15 cellular contexts compared by ENCODE assay signal in the genomic region with DNA sequence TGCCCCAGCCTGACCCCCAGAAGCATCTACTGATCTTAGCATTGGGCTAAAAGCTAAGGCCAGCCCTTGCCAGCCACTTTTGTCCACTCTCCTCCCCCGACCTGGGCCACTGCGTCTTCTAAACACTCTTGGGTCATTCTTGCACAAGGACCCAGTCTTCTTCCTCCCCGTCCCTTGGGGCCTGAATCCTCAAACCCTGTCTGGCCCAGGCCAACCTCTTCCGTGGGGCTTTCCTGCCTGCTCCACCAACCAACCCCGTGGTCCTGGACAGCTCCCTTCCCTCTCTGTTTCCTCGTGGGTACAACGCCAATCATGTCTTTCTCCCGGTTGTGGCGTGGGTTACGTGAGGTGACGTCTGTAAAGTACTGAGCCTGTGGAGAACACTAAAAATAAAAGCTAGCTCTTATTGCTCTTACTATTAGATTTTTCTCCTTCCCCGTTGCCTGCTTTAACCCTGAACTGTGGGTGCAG. TPM values are rescaled to one million over a fixed set of nuclear protein-coding genes. Genes with fewer than 3 reads are reported as not detected.
A peak's percentile ranks its signal among the peaks of the same experiment; 100 is the strongest.
DNase-seq lines count a peak whose midpoint lies in the region; ATAC-seq and TF ChIP-seq lines count a peak whose summit lies in the region.
"Had no signal": no experiment of that assay in that cellular context is flagged by ENCODE, and none has a peak within 500 bp of the region (broad histone marks: within the 10 kb centered on the region; RNA-seq: fewer than 3 reads in every experiment).

No MANE protein-coding gene starts in this region.

- TF ChIP-seq RAD21 in Ishikawa (IDR thresholded peaks at IDR 0.05; ENCODE audit: low read depth), result no peak

- no peak overlapping the region for H2AFZ ChIP-seq in neuronal stem cell (ENCODE audit: low read length)

- H2BK5ac ChIP-seq in neuronal stem cell (ENCODE audit: low read length), result peak overlapping the region; percentile 33

- peaks cover 16 to 46% of the 10 kb centered on the region in 2 donors for H3K4me1 ChIP-seq in neuronal stem cell (ENCODE audit: control insufficient read depth in 2 of 2, insufficient read depth in 1 of 2, low read depth in 1 of 2, low read length in 2 of 2)

- TF ChIP-seq CTCF in 22Rv1 (IDR thresholded peaks at IDR 0.05), result no peak

- H2BK120ac ChIP-seq in neuronal stem cell (ENCODE audit: low read depth, low read length), result no peak overlapping the region

- ATAC-seq in Right ventricle myocardium superior (ENCODE audit: poor library complexity), result peak; percentile 33
- ATAC-seq: activated CD4-positive, CD25-positive, alpha-beta regulatory T cell treated with anti-CD3 and anti-CD28 coated beads, Interleukin-2, amount 50 U/mL, for 24 hours; GM12878 had no signal

- H3K9me3 ChIP-seq in neuronal stem cell (replicated peaks in 1 of 2; ENCODE audit: control insufficient read depth in 2 of 2, insufficient read depth in 1 of 2, low read depth in 1 of 2, low read length in 2 of 2), result no peaks in the 10 kb centered on the region

- H2BK15ac ChIP-seq in neuronal stem cell (ENCODE audit: low read length), result peak overlapping the region; percentile 8

- DNase-seq in Right ventricle myocardium superior, result peak; percentile 23
- DNase-seq in neuronal stem cell (ENCODE audit: low spot score), result no peak
- no peak for DNase-seq in retina
- DNase-seq in cerebellum (ENCODE audit: low spot score), result no peak
- no peak for DNase-seq in NCI-H2081 (lab: John Stamatoyannopoulos, UW)
- no peak for DNase-seq in kidney glomerular epithelial cell (lab: John Stamatoyannopoulos, UW)
- DNase-seq: activated CD8-positive, alpha-beta memory T cell treated with anti-CD3 and anti-CD28 coated beads, Interleukin-2, amount 50 U/mL, for 48 hours; central memory CD4-positive, alpha-beta T cell; foreskin fibroblast; Karpas-422 had no signal

- WGBS in neuronal stem cell (ENCODE audit: extremely low coverage in 2 of 2, insufficient read length in 2 of 2, insufficient replicate concordance in 1 of 2), 2 donors, result no CpG with 5 or more reads among the region's 12 CpGs

- no peak overlapping the region for H3K4me2 ChIP-seq in neuronal stem cell (ENCODE audit: insufficient read depth, low read length, poor library complexity, severe bottlenecking)

- H3K9ac ChIP-seq in neuronal stem cell (ENCODE audit: low read depth, low read length, poor library complexity), result no peak overlapping the region

- intact Hi-C loops in Right ventricle myocardium superior (cut with DNase I), result no loop called here

- H4K8ac ChIP-seq in neuronal stem cell (ENCODE audit: low read depth, low read length), result no peak overlapping the region

- no peak overlapping the region for H3K14ac ChIP-seq in neuronal stem cell (ENCODE audit: low read length)

- H3K4me3 ChIP-seq in neuronal stem cell (ENCODE audit: low read length in 2 of 2), result no peak overlapping the region
- H3K4me3 ChIP-seq: GM12878 had no signal

- no peak overlapping the region for H2AK5ac ChIP-seq in neuronal stem cell (ENCODE audit: low read depth, low read length)

- H3K36me3 ChIP-seq in neuronal stem cell (replicated peaks in 1 of 2; ENCODE audit: control insufficient read depth in 2 of 2, insufficient read depth in 2 of 2, low read length in 2 of 2), result no peaks in the 10 kb centered on the region

- H3K79me1 ChIP-seq in neuronal stem cell (ENCODE audit: low read depth, low read length), result peaks cover 7% of the 10 kb centered on the region

- no peak for TF ChIP-seq EP300 in Ishikawa (IDR thresholded peaks at IDR 0.05; ENCODE audit: borderline replicate concordance)

- peaks cover 0 to 24% (median 0%) of the 10 kb centered on the region in 3 experiments for H3K27me3 ChIP-seq in neuronal stem cell (ENCODE audit: control insufficient read depth in 3 of 3, insufficient read depth in 3 of 3, low read depth in 1 of 3, low read length in 3 of 3)

- no peak overlapping the region for H3K23ac ChIP-seq in neuronal stem cell (ENCODE audit: low read depth, low read length, poor library complexity)

- H3K4ac ChIP-seq in neuronal stem cell (ENCODE audit: low read length), result no peak overlapping the region

- no peak overlapping the region for H3K18ac ChIP-seq in neuronal stem cell (ENCODE audit: low read length)

- no peak overlapping the region for H4K91ac ChIP-seq in neuronal stem cell (ENCODE audit: low read depth, low read length, poor library complexity)

- peak overlapping the region; percentile 78; the same call in 1 of the 2 replicates for H3K27ac ChIP-seq in 22Rv1
- H3K27ac ChIP-seq in neuronal stem cell (replicated peaks; ENCODE audit: low read length), result no peak overlapping the region
- H3K27ac ChIP-seq: RWPE1 had no signal

- no peak overlapping the region for H2BK12ac ChIP-seq in neuronal stem cell (ENCODE audit: low read length)

TF ChIP-seq in Ishikawa, 13 proteins besides CTCF, POLR2A, EP300 and RAD21:
- TF ChIP-seq, protein P1, sequence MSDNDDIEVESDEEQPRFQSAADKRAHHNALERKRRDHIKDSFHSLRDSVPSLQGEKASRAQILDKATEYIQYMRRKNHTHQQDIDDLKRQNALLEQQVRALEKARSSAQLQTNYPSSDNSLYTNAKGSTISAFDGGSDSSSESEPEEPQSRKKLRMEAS (IDR thresholded peaks at IDR 0.05), result no peak
- TF ChIP-seq ZBTB7A (IDR thresholded peaks at IDR 0.05; ENCODE audit: low read depth) (no peak), TEAD4 (IDR thresholded peaks at IDR 0.05) (no peak), CREB1 (IDR thresholded peaks at IDR 0.05; ENCODE audit: low read depth) (no peak), YY1 (IDR thresholded peaks at IDR 0.05; ENCODE audit: low read depth) (no peak), TAF1 (IDR thresholded peaks at IDR 0.05; ENCODE audit: low read depth) (no peak), TCF12 (IDR thresholded peaks at IDR 0.05; ENCODE audit: low read depth) (no peak)
- TF ChIP-seq, protein P2, sequence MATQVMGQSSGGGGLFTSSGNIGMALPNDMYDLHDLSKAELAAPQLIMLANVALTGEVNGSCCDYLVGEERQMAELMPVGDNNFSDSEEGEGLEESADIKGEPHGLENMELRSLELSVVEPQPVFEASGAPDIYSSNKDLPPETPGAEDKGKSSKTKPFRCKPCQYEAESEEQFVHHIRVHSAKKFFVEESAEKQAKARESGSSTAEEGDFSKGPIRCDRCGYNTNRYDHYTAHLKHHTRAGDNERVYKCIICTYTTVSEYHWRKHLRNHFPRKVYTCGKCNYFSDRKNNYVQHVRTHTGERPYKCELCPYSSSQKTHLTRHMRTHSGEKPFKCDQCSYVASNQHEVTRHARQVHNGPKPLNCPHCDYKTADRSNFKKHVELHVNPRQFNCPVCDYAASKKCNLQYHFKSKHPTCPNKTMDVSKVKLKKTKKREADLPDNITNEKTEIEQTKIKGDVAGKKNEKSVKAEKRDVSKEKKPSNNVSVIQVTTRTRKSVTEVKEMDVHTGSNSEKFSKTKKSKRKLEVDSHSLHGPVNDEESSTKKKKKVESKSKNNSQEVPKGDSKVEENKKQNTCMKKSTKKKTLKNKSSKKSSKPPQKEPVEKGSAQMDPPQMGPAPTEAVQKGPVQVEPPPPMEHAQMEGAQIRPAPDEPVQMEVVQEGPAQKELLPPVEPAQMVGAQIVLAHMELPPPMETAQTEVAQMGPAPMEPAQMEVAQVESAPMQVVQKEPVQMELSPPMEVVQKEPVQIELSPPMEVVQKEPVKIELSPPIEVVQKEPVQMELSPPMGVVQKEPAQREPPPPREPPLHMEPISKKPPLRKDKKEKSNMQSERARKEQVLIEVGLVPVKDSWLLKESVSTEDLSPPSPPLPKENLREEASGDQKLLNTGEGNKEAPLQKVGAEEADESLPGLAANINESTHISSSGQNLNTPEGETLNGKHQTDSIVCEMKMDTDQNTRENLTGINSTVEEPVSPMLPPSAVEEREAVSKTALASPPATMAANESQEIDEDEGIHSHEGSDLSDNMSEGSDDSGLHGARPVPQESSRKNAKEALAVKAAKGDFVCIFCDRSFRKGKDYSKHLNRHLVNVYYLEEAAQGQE (IDR thresholded peaks at IDR 0.05; ENCODE audit: low read depth), result peak; percentile 67

RNA-seq across cellular contexts. Expression of a gene that starts 21.5 kb away (rescaled TPM):
- total RNA-seq in Right ventricle myocardium superior, result 25.0 TPM
- 14.4 TPM for polyA plus RNA-seq in neuronal stem cell (2013, experiment 1 of 2)
- 14.3 TPM for polyA plus RNA-seq in neuronal stem cell (2013, experiment 2 of 2)
- 8.4 TPM for total RNA-seq in cerebellum
